Comparison of ENCODE assay signal across 32 cellular contexts in the genomic region with DNA sequence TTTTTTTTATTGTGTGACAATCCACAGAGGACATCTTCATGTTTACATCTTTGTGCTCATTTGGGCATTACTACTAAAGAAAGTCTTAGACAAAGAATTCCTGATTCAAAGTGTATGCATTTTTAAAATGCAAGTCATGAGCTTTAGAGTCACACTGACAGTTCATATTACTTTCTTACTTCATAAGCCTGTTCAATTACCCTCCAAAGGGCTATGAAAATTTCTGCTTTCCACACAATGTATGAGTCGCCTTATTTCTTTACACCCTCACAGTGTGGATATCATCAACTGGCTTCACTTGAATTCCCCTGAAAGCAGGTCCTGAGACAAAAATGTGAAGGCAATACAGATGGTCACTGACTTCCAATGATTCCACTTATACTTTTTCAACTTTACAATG.
DNase-seq lines count a peak whose midpoint lies in the region; ATAC-seq, FAIRE-seq and TF ChIP-seq lines count a peak whose summit lies in the region.
"Had no signal": no experiment of that assay in that cellular context is flagged by ENCODE, and none has a peak within 500 bp of the region (broad histone marks: within the 10 kb centered on the region; RNA-seq: fewer than 3 reads in every experiment).

No MANE protein-coding gene starts in this region.

- intact Hi-C loops in CD4-positive, alpha-beta T cell (cut with DNase I, micrococcal nuclease) = no loop called here

- peaks cover 18% of the 10 kb centered on the region for H3K4me1 ChIP-seq in foreskin keratinocyte

- peak; percentile 89 for FAIRE-seq in H54 (lab: Jason Lieb, UNC)
- FAIRE-seq: GM12891, K562 had no signal

- H3K27me3 Mint-ChIP-seq in CD4-positive, alpha-beta T cell = no peaks in the 10 kb centered on the region
- H3K27me3 Mint-ChIP-seq: activated CD8-positive, alpha-beta memory T cell treated with anti-CD3 and anti-CD28 coated beads, Interleukin-2, amount 10 ng/mL, durations not matched to agents 7 days and 5 days; activated naive CD4-positive, alpha-beta T cell treated with anti-CD3 and anti-CD28 coated beads, Interleukin-2, amount 50 U/mL, for 24 hours; naive thymus-derived CD4-positive, alpha-beta T cell had no signal

- H3K4me3 ChIP-seq in astrocyte of the spinal cord (ENCODE audit: low read depth, low read length) = no peak overlapping the region
- H3K4me3 ChIP-seq: hepatocyte, K562, left ventricle myocardium inferior, Peyer's patch, SJSA1, smooth muscle cell, upper lobe of left lung had no signal

- POLR2A ChIA-PET in CD4-positive, alpha-beta T cell (lab: Charles Lee) = no interaction called here

- no peaks in the 10 kb centered on the region for H3K27me3 ChIP-seq in foreskin keratinocyte
- H3K27me3 ChIP-seq in CD4-positive, alpha-beta T cell (ENCODE audit: control insufficient read depth, insufficient read depth, low read length) = no peaks in the 10 kb centered on the region
- H3K27me3 ChIP-seq: hepatocyte, Peyer's patch, SJSA1, upper lobe of left lung had no signal

- peak; percentile 9 for ATAC-seq in foreskin keratinocyte
- no peak for ATAC-seq in GM18873 (IDR thresholded peaks at IDR 0.05; ENCODE audit: low FRiP score, unreplicated experiment)
- ATAC-seq in CD4-positive, alpha-beta T cell (ENCODE audit: poor library complexity) = no peak
- no peak for ATAC-seq in HG03175 (IDR thresholded peaks at IDR 0.05; ENCODE audit: unreplicated experiment)
- ATAC-seq: activated CD8-positive, alpha-beta memory T cell treated with anti-CD3 and anti-CD28 coated beads, Interleukin-2, amount 10 ng/mL, durations not matched to agents 7 days and 5 days; HCT116; K562; naive thymus-derived CD4-positive, alpha-beta T cell had no signal

- no peaks in the 10 kb centered on the region for H3K9me3 Mint-ChIP-seq in CD4-positive, alpha-beta T cell

- in situ Hi-C loops in Caki2 (cut with HindIII; ENCODE audit: low pct_unique_long_range_greater_than_20kb, low sequenced_read_pairs) (no loop called here), astrocyte of the spinal cord (cut with HindIII; ENCODE audit: low sequenced_read_pairs) (no loop called here)

- no peak overlapping the region for H3K4me3 Mint-ChIP-seq in CD4-positive, alpha-beta T cell
- H3K4me3 Mint-ChIP-seq: activated CD8-positive, alpha-beta memory T cell treated with anti-CD3 and anti-CD28 coated beads, Interleukin-2, amount 10 ng/mL, durations not matched to agents 7 days and 5 days; activated naive CD4-positive, alpha-beta T cell treated with anti-CD3 and anti-CD28 coated beads, Interleukin-2, amount 50 U/mL, for 24 hours; activated T-helper 1 cell treated with anti-CD3 and anti-CD28 coated beads, Interleukin-12 subunit alpha, Interleukin-12 subunit beta, Interleukin-2, Interleukin-4 antibody, amounts not matched to agents 30 ng/mL and 10 ng/mL and 1 ng/mL, durations not matched to agents 14 hours and 24 hours and 36 hours; mesothelial cell of epicardium; naive thymus-derived CD4-positive, alpha-beta T cell had no signal

- CTCF ChIA-PET in CD4-positive, alpha-beta T cell (lab: Charles Lee) = interaction anchor here (0.8 to 1.1 kb wide), 3 partner anchors 28 to 184 kb away, joined by 3 read pairs; no protein-coding TSS in a partner anchor

- H3K27ac ChIP-seq in foreskin keratinocyte = no peak overlapping the region
- H3K27ac ChIP-seq in CD4-positive, alpha-beta T cell (ENCODE audit: low read depth, low read length) = no peak overlapping the region
- H3K27ac ChIP-seq: hepatocyte, left ventricle myocardium inferior, Peyer's patch, SJSA1, upper lobe of left lung had no signal

- TF ChIP-seq CTCF in astrocyte of the spinal cord (IDR thresholded peaks at IDR 0.05; ENCODE audit: low read depth, low read length) (no peak), foreskin keratinocyte (conservative IDR thresholded peaks at IDR 0.05) (no peak)
- TF ChIP-seq CTCF in CD4-positive, alpha-beta T cell (IDR thresholded peaks at IDR 0.05) = no peak

- peaks cover 44% of the 10 kb centered on the region for H3K4me1 Mint-ChIP-seq in CD4-positive, alpha-beta T cell (ENCODE audit: low read depth)

- no peaks in the 10 kb centered on the region for H3K9me3 ChIP-seq in CD4-positive, alpha-beta T cell (ENCODE audit: control insufficient read depth, low read length)
- H3K9me3 ChIP-seq: left ventricle myocardium inferior, Peyer's patch, SJSA1, upper lobe of left lung had no signal

- no peaks in the 10 kb centered on the region for H3K36me3 Mint-ChIP-seq in CD4-positive, alpha-beta T cell (ENCODE audit: low read depth)
- H3K36me3 Mint-ChIP-seq: mesothelial cell of epicardium had no signal

- no peak for TF ChIP-seq POLR2A in H54 (IDR thresholded peaks at IDR 0.05; ENCODE audit: low read depth, low read length)

- DNase-seq in Caki2 (ENCODE audit: low read depth) = peak; percentile 8
- no peak for DNase-seq in H54 (ENCODE audit: insufficient read length, low spot score)
- peak; percentile 49 for DNase-seq in astrocyte of the spinal cord (ENCODE audit: low read depth, low spot score)
- DNase-seq in foreskin keratinocyte = peak in 1 of 2 donors; percentile 51
- DNase-seq in CD4-positive, alpha-beta T cell = no peak
- no peak for DNase-seq in H4 (ENCODE audit: low spot score)
- DNase-seq: activated CD8-positive, alpha-beta memory T cell treated with anti-CD3 and anti-CD28 coated beads, Interleukin-2, amount 10 ng/mL, durations not matched to agents 7 days and 5 days; AML-193; aorta; central memory CD4-positive, alpha-beta T cell; foreskin melanocyte; left ventricle myocardium inferior; naive thymus-derived CD4-positive, alpha-beta T cell; NCI-H1694; NCI-H2171; NCI-H524 treated with DMSO at 0.1 percent for 48 hours; Peyer's patch; retina; stimulated activated CD4-positive, alpha-beta T cell treated with anti-CD3 and anti-CD28 coated beads, Interleukin-2, amount 100 ng/mL, for 24 hours; substantia nigra; upper lobe of left lung had no signal

- H3K27ac Mint-ChIP-seq in CD4-positive, alpha-beta T cell = no peak overlapping the region
- H3K27ac Mint-ChIP-seq: activated CD8-positive, alpha-beta memory T cell treated with anti-CD3 and anti-CD28 coated beads, Interleukin-2, amount 10 ng/mL, durations not matched to agents 7 days and 5 days; activated naive CD4-positive, alpha-beta T cell treated with anti-CD3 and anti-CD28 coated beads, Interleukin-2, amount 50 U/mL, for 24 hours; activated T-helper 1 cell treated with anti-CD3 and anti-CD28 coated beads, Interleukin-12 subunit alpha, Interleukin-12 subunit beta, Interleukin-2, Interleukin-4 antibody, amounts not matched to agents 30 ng/mL and 10 ng/mL and 1 ng/mL, durations not matched to agents 14 hours and 24 hours and 36 hours; mesothelial cell of epicardium; naive thymus-derived CD4-positive, alpha-beta T cell had no signal

Comparison
In these comparisons a context has a peak if more than half of its experiments do, and no peak if none do; other contexts are left out.
1. DNase-seq: peak in Caki2 (single experiment) and astrocyte of the spinal cord (single experiment); none in H54 (single experiment), CD4-positive, alpha-beta T cell (0 of 10) and H4 (single experiment).